Comparison of ENCODE assay signal across 9 cellular contexts in genomic region chr2:149039213-149039724, GRCh38. TPM values are rescaled to one million over a fixed set of nuclear protein-coding genes. Genes with fewer than 3 reads are reported as not detected.
DNase-seq lines count a peak whose midpoint lies in the region; ATAC-seq and TF ChIP-seq lines count a peak whose summit lies in the region.
"Had no signal": no experiment of that assay in that cellular context is flagged by ENCODE, and none has a peak within 500 bp of the region (broad histone marks: within the 10 kb centered on the region; RNA-seq: fewer than 3 reads in every experiment).

No MANE protein-coding gene starts in this region.

- H3K4me3 Mint-ChIP-seq in CD4-positive, alpha-beta T cell = peak overlapping the region; percentile 51
- peak overlapping the region; percentile 89 for H3K4me3 Mint-ChIP-seq in neural progenitor cell
- H3K4me3 Mint-ChIP-seq in activated CD8-positive, alpha-beta T cell treated with anti-CD3 and anti-CD28 coated beads, Interleukin-2, amount 10 ng/mL, durations not matched to agents 7 days and 5 days = no peak overlapping the region

- peak overlapping the region; percentile 96 for H3K4me2 ChIP-seq in neural progenitor cell

- H3K4me3 ChIP-seq in HUES6 (ENCODE audit: low read depth, low read length) (peak overlapping the region; percentile 72), duodenal mucosa (ENCODE audit: low read depth in 1 of 2, low read length in 2 of 2) (peak overlapping the region; percentile 51 to 69), neural progenitor cell (peak overlapping the region; percentile 64)

- H3K4me1 Mint-ChIP-seq in CD4-positive, alpha-beta T cell (ENCODE audit: low read depth) = no peaks in the 10 kb centered on the region
- H3K4me1 Mint-ChIP-seq in neural progenitor cell = peaks cover 9% of the 10 kb centered on the region
- H3K4me1 Mint-ChIP-seq in activated CD8-positive, alpha-beta T cell treated with anti-CD3 and anti-CD28 coated beads, Interleukin-2, amount 10 ng/mL, durations not matched to agents 7 days and 5 days (ENCODE audit: low read depth) = peaks cover 6% of the 10 kb centered on the region

- POLR2A ChIA-PET in CD4-positive, alpha-beta T cell (lab: Charles Lee) = interaction anchor here (0.5 kb wide), 1 partner anchor 1217 kb away, joined by 3 read pairs; no protein-coding TSS in a partner anchor
- POLR2A ChIA-PET in activated CD8-positive, alpha-beta T cell treated with anti-CD3 and anti-CD28 coated beads, Interleukin-2, amount 10 ng/mL, durations not matched to agents 7 days and 5 days (lab: Charles Lee) = interaction anchor here (0.5 to 0.6 kb wide), 2 partner anchors 32 to 526 kb away, joined by 3 read pairs; no protein-coding TSS in a partner anchor

- H2AFZ ChIP-seq in neural progenitor cell (replicated peaks) = peak overlapping the region; percentile 96

- H3K27ac Mint-ChIP-seq in CD4-positive, alpha-beta T cell = no peak overlapping the region
- H3K27ac Mint-ChIP-seq in neural progenitor cell = no peak overlapping the region
- no peak overlapping the region for H3K27ac Mint-ChIP-seq in activated CD8-positive, alpha-beta T cell treated with anti-CD3 and anti-CD28 coated beads, Interleukin-2, amount 10 ng/mL, durations not matched to agents 7 days and 5 days

- H3K79me2 ChIP-seq in neural progenitor cell (ENCODE audit: low read depth) = no peaks in the 10 kb centered on the region

- peaks cover 34% of the 10 kb centered on the region for H3K27me3 ChIP-seq in CD4-positive, alpha-beta T cell (ENCODE audit: control insufficient read depth, insufficient read depth, low read length)
- H3K27me3 ChIP-seq in HUES6 (ENCODE audit: control insufficient read depth, insufficient read depth, low read length) = peaks cover 27% of the 10 kb centered on the region
- H3K27me3 ChIP-seq in duodenal mucosa (ENCODE audit: control insufficient read depth in 1 of 2, insufficient read depth in 2 of 2, low read length in 2 of 2) = peaks cover 6 to 21% of the 10 kb centered on the region in 2 donors
- peaks cover 40% of the 10 kb centered on the region for H3K27me3 ChIP-seq in neural progenitor cell
- H3K27me3 ChIP-seq: thyroid gland had no signal

- H3K4me1 ChIP-seq in HUES6 (ENCODE audit: control insufficient read depth, insufficient read depth, low read length) = 0 out of 2 replicates have a peak, but pooled peaks cover 2% of the 10 kb centered on the region
- no peaks in the 10 kb centered on the region for H3K4me1 ChIP-seq in duodenal mucosa (ENCODE audit: control insufficient read depth in 1 of 2, insufficient read depth in 2 of 2, low read length in 2 of 2)
- no peaks in the 10 kb centered on the region for H3K4me1 ChIP-seq in neural progenitor cell

- no peak overlapping the region for H3K27ac ChIP-seq in CD4-positive, alpha-beta T cell (ENCODE audit: low read depth, low read length)
- H3K27ac ChIP-seq in HUES6 (ENCODE audit: low read depth, low read length) = no peak overlapping the region
- no peak overlapping the region for H3K27ac ChIP-seq in duodenal mucosa (ENCODE audit: low read depth, low read length)
- no peak overlapping the region for H3K27ac ChIP-seq in neural progenitor cell
- H3K27ac ChIP-seq: thyroid gland had no signal

- CTCF ChIA-PET in CD4-positive, alpha-beta T cell (lab: Charles Lee) = no interaction called here
- CTCF ChIA-PET in activated CD8-positive, alpha-beta T cell treated with anti-CD3 and anti-CD28 coated beads, Interleukin-2, amount 10 ng/mL, durations not matched to agents 7 days and 5 days (lab: Charles Lee) = interaction anchor here (0.7 to 2.1 kb wide), 6 partner anchors 10 to 369 kb away, joined by 3 to 6 read pairs (median 3); no protein-coding TSS in a partner anchor

- H4K20me1 ChIP-seq in neural progenitor cell (ENCODE audit: low read depth) = no peaks in the 10 kb centered on the region

- TF ChIP-seq CTCF in CD4-positive, alpha-beta T cell (IDR thresholded peaks at IDR 0.05) = no peak
- TF ChIP-seq CTCF in neural progenitor cell (IDR thresholded peaks at IDR 0.05) = no peak

- no peak for DNase-seq in CD4-positive, alpha-beta T cell
- DNase-seq in neural progenitor cell (ENCODE audit: low spot score) (no peak), NCI-H146 (lab: John Stamatoyannopoulos, UW) (no peak), ecto neural progenitor cell (ENCODE audit: low spot score) (no peak), dedifferentiated amniotic fluid mesenchymal stem cell (ENCODE audit: extremely low spot score) (no peak)
- no peak for DNase-seq in activated CD8-positive, alpha-beta T cell treated with anti-CD3 and anti-CD28 coated beads, Interleukin-2, amount 10 ng/mL, durations not matched to agents 7 days and 5 days

- H3K36me3 ChIP-seq in HUES6 (ENCODE audit: control insufficient read depth, insufficient read depth, low read length) = no peaks in the 10 kb centered on the region
- H3K36me3 ChIP-seq in duodenal mucosa (ENCODE audit: control insufficient read depth in 1 of 2, insufficient read depth in 2 of 2, low read length in 2 of 2) = no peaks in the 10 kb centered on the region
- H3K36me3 ChIP-seq in neural progenitor cell = no peaks in the 10 kb centered on the region
- H3K36me3 ChIP-seq: thyroid gland had no signal

- no peaks in the 10 kb centered on the region for H3F3A ChIP-seq in neural progenitor cell (ENCODE audit: low read depth)

- no peaks in the 10 kb centered on the region for H3K9me3 ChIP-seq in CD4-positive, alpha-beta T cell (ENCODE audit: control insufficient read depth, low read length)
- H3K9me3 ChIP-seq in HUES6 (ENCODE audit: control insufficient read depth, insufficient read depth, low read depth, low read length) (no peaks in the 10 kb centered on the region), duodenal mucosa (ENCODE audit: control insufficient read depth in 1 of 2, low read length in 2 of 2) (no peaks in the 10 kb centered on the region), neural progenitor cell (ENCODE audit: low read depth) (no peaks in the 10 kb centered on the region)
- H3K9me3 ChIP-seq: thyroid gland had no signal

- H3K9me3 Mint-ChIP-seq in CD4-positive, alpha-beta T cell = peaks cover under 1% of the 10 kb centered on the region
- no peaks in the 10 kb centered on the region for H3K9me3 Mint-ChIP-seq in neural progenitor cell
- H3K9me3 Mint-ChIP-seq in activated CD8-positive, alpha-beta T cell treated with anti-CD3 and anti-CD28 coated beads, Interleukin-2, amount 10 ng/mL, durations not matched to agents 7 days and 5 days (ENCODE audit: insufficient read depth) = no peaks in the 10 kb centered on the region

- peak overlapping the region; percentile 70 for H3K9ac ChIP-seq in HUES6 (ENCODE audit: low read length)
- H3K9ac ChIP-seq in duodenal mucosa (ENCODE audit: low read depth in 1 of 2, low read length in 2 of 2) = peak overlapping the region in 1 of 2 donors; percentile 53
- H3K9ac ChIP-seq in neural progenitor cell = no peak overlapping the region

- intact Hi-C loops in CD4-positive, alpha-beta T cell (cut with DNase I, micrococcal nuclease) = no loop called here

- H3K36me3 Mint-ChIP-seq in CD4-positive, alpha-beta T cell (ENCODE audit: low read depth) = no peaks in the 10 kb centered on the region
- no peaks in the 10 kb centered on the region for H3K36me3 Mint-ChIP-seq in neural progenitor cell
- no peaks in the 10 kb centered on the region for H3K36me3 Mint-ChIP-seq in activated CD8-positive, alpha-beta T cell treated with anti-CD3 and anti-CD28 coated beads, Interleukin-2, amount 10 ng/mL, durations not matched to agents 7 days and 5 days (ENCODE audit: low read depth)

- peaks cover 70% of the 10 kb centered on the region for H3K27me3 Mint-ChIP-seq in CD4-positive, alpha-beta T cell
- H3K27me3 Mint-ChIP-seq in neural progenitor cell (ENCODE audit: insufficient read depth, low read depth) = peaks cover 27% of the 10 kb centered on the region
- peaks cover 53% of the 10 kb centered on the region for H3K27me3 Mint-ChIP-seq in activated CD8-positive, alpha-beta T cell treated with anti-CD3 and anti-CD28 coated beads, Interleukin-2, amount 10 ng/mL, durations not matched to agents 7 days and 5 days (ENCODE audit: low read depth)

- ATAC-seq in CD4-positive, alpha-beta T cell (ENCODE audit: poor library complexity) = no peak
- no peak for ATAC-seq in activated CD8-positive, alpha-beta T cell treated with anti-CD3 and anti-CD28 coated beads, Interleukin-2, amount 10 ng/mL, durations not matched to agents 7 days and 5 days

RNA-seq across cellular contexts. Expression of gene LYPD6B, which starts 0.8 kb away (rescaled TPM):
- not detected for total RNA-seq in CD4-positive, alpha-beta T cell
- total RNA-seq in neural progenitor cell (ENCODE audit: low replicate concordance) = 0.34 TPM in 1 of 2 replicates, not detected in the other
- not detected for total RNA-seq in activated CD8-positive, alpha-beta T cell treated with anti-CD3 and anti-CD28 coated beads, Interleukin-2, amount 10 ng/mL, durations not matched to agents 7 days and 5 days
